In the genomic region with DNA sequence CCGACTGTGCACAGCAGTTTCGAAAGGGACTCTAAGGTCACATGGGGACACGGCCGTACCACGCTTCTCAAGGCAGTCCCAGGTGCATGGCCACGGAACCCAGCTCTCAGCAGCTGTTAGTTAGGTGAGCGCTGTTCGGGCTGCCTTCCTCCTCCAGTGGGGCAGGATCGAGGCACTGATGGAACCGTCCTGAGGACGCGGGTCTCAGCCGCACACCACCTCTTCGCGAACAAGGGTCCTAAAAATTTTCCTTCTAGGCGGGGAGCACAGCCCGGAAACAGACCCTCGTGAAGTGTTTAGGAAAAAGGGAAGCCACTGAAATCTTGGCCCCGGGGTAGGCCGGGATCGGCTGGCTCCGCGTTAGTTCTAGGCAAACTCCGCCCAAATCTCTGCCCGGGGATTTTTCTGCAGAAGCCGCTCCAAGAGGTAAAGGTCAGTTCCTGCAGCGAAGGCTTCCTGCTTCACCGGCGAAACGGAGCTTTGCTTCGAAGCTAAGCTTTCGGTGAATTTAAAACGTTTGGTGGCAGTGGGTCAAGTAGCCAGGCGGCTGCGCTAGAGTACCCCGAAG, we compare ENCODE assay signal across 8 cellular contexts. TPM values are rescaled to one million over a fixed set of nuclear protein-coding genes. Genes with fewer than 3 reads are reported as not detected.
A peak's percentile ranks its signal among the peaks of the same experiment; 100 is the strongest.
DNase-seq lines count a peak whose midpoint lies in the region; ATAC-seq and TF ChIP-seq lines count a peak whose summit lies in the region.

No MANE protein-coding gene starts in this region.

- WGBS in mesodermal cell (ENCODE audit: insufficient coverage in 2 of 2), 2 experiments, result 7 to 9% methylated on average over 35 to 36 of the region's 36 CpGs

- DNase-seq in GM10248 (ENCODE audit: extremely low spot score), result peak; percentile 39
- peak; percentile 40 for DNase-seq in NOMO-1 treated with dmso at 0.1 percent for 144 hours (lab: John Stamatoyannopoulos, UW; ENCODE audit: unreplicated experiment)
- peak; percentile 38 for DNase-seq in coronary artery (ENCODE audit: low spot score)
- no peak for DNase-seq in upper lobe of right lung
- DNase-seq in stimulated activated CD4-positive, alpha-beta T cell treated with anti-CD3 and anti-CD28 coated beads, Interleukin-2, amount 100 ng/mL, for 48 hours, result no peak
- no peak for DNase-seq in activated CD4-positive, CD25-positive, alpha-beta regulatory T cell (lab: John Stamatoyannopoulos, UW)

- H3K27ac ChIP-seq in coronary artery (no peak overlapping the region), mesodermal cell (ENCODE audit: low read depth, low read length, severe bottlenecking) (no peak overlapping the region), upper lobe of right lung (no peak overlapping the region)

- H3K27me3 ChIP-seq in upper lobe of right lung, result peaks cover 55% of the 10 kb centered on the region

- TF ChIP-seq CTCF in GM10248 (IDR thresholded peaks at IDR 0.05; ENCODE audit: control extremely low read depth, extremely low read depth, low read depth, missing control alignments) (no peak), coronary artery (IDR thresholded peaks at IDR 0.05) (no peak), upper lobe of right lung (IDR thresholded peaks at IDR 0.05) (no peak)

- intact Hi-C loops in upper lobe of right lung (cut with DNase I), result no loop called here

- H3K4me3 ChIP-seq in coronary artery (peak overlapping the region; percentile 75), mesodermal cell (ENCODE audit: extremely low read depth, insufficient read depth, low read length, poor library complexity, severe bottlenecking) (peak overlapping the region; percentile 40), upper lobe of right lung (peak overlapping the region; percentile 54)

- H3K4me1 ChIP-seq in mesodermal cell (ENCODE audit: control insufficient read depth, insufficient read depth, low read length, poor library complexity, severe bottlenecking) (peaks cover 17% of the 10 kb centered on the region), upper lobe of right lung (peaks cover 26% of the 10 kb centered on the region)

- ATAC-seq in upper lobe of right lung, result peak; percentile 45
- ATAC-seq in HG03025 (IDR thresholded peaks at IDR 0.05; ENCODE audit: low FRiP score, unreplicated experiment), result no peak

- CTCF ChIA-PET in GM10248 (lab: Yijun Ruan, JAX), result interaction anchor here (0.9 to 1.9 kb wide), 3 partner anchors 10 to 301 kb away, joined by 3 to 8 read pairs (median 4); no protein-coding TSS in a partner anchor

- H3K9me3 ChIP-seq in mesodermal cell (ENCODE audit: control insufficient read depth, low read length) (no peaks in the 10 kb centered on the region), upper lobe of right lung (no peaks in the 10 kb centered on the region)

- POLR2A ChIA-PET in GM10248 (lab: Yijun Ruan, JAX), result no interaction called here

- H3K36me3 ChIP-seq in mesodermal cell (ENCODE audit: control insufficient read depth, insufficient read depth, low read length) (no peaks in the 10 kb centered on the region), upper lobe of right lung (no peaks in the 10 kb centered on the region)

RNA-seq across cellular contexts. Expression of a gene that starts 0.8 kb away (rescaled TPM):
- polyA plus RNA-seq in mesodermal cell (2013, experiment 1 of 2), result not detected
- 0.25 TPM for polyA plus RNA-seq in mesodermal cell (2013, experiment 2 of 2)
- 0.93 TPM for total RNA-seq in upper lobe of right lung

RNA-seq across cellular contexts. Expression of a gene that starts 31.1 kb away (rescaled TPM):
- polyA plus RNA-seq in mesodermal cell (2013, experiment 1 of 2), result 0.70 TPM
- 0.66 TPM for polyA plus RNA-seq in mesodermal cell (2013, experiment 2 of 2)
- not detected for total RNA-seq in upper lobe of right lung

RNA-seq across cellular contexts. Expression of a gene that starts 40.1 kb away (rescaled TPM):
- polyA plus RNA-seq in mesodermal cell (2013, experiment 1 of 2), result not detected
- not detected for polyA plus RNA-seq in mesodermal cell (2013, experiment 2 of 2)
- not detected for total RNA-seq in upper lobe of right lung

Comparison
In these comparisons a context has a peak if more than half of its experiments do, and no peak if none do; other contexts are left out.
1. DNase-seq: peak in GM10248 (single experiment), NOMO-1 treated with dmso at 0.1 percent for 144 hours (single experiment) and coronary artery (single experiment); none in upper lobe of right lung (single experiment), stimulated activated CD4-positive, alpha-beta T cell treated with anti-CD3 and anti-CD28 coated beads, Interleukin-2, amount 100 ng/mL, for 48 hours (0 of 2) and activated CD4-positive, CD25-positive, alpha-beta regulatory T cell (0 of 4).
2. Peak in every context shown above with its lines, with median percentiles within 50 percentile points of each other: H3K4me3 ChIP-seq.